1 cellular context compared by ENCODE assay signal in the genomic region with DNA sequence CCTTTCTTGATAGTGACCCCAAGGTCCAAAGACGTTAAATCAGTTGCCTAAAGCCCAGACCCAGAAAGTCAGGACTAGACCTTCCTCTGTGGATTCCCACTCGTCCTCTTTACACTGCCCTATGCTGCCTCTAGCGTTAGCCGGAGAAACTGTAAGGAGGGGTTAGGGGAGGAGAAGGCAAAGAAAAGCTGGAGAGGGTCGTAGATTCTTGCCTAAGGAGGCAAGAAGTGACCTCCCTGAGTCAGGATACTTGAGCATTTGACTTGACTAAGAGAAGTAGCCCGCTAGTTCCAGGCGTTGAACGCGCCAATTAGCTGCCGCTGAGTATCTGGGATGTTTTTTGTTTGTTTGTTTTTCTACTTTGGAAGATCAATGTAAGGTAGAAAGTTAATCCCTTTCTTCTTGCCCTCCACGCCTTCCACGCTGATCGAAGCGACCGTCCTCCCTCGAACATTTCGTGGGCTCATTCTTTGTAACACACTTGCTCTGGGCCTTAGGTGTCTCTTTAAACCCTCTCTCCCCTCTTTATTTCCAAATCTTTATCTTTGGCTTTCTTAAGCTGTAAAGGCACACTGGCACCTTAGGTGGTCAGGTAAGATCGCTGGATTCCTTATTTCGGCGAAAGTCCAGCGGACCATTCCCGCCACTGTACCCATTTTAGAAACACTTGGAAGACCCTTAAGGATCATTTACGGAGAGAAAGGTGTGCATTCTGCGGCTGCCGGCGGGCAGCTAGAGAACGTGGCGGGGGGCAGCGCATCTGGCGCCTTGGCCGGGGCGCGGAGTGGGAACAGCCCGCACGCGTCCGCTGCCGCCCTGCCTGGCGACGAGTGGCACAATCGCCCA.
TF ChIP-seq lines count a peak whose summit lies in the region.

No MANE protein-coding gene starts in this region.

TF ChIP-seq in SK-N-SH, 30 proteins besides CTCF, POLR2A, EP300 and RAD21 (continued from another document):
- TF ChIP-seq, protein P1, sequence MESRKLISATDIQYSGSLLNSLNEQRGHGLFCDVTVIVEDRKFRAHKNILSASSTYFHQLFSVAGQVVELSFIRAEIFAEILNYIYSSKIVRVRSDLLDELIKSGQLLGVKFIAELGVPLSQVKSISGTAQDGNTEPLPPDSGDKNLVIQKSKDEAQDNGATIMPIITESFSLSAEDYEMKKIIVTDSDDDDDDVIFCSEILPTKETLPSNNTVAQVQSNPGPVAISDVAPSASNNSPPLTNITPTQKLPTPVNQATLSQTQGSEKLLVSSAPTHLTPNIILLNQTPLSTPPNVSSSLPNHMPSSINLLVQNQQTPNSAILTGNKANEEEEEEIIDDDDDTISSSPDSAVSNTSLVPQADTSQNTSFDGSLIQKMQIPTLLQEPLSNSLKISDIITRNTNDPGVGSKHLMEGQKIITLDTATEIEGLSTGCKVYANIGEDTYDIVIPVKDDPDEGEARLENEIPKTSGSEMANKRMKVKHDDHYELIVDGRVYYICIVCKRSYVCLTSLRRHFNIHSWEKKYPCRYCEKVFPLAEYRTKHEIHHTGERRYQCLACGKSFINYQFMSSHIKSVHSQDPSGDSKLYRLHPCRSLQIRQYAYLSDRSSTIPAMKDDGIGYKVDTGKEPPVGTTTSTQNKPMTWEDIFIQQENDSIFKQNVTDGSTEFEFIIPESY (IDR thresholded peaks at IDR 0.05; ENCODE audit: borderline replicate concordance, low read depth), result no peak
- no peak for TF ChIP-seq SIN3A (IDR thresholded peaks at IDR 0.05; ENCODE audit: borderline replicate concordance, low read depth, low read length)
